Comparison of ENCODE assay signal across 12 cellular contexts in genomic region chr1:114347431-114348209, GRCh38.
"Had no signal": no experiment of that assay in that cellular context is flagged by ENCODE, and none has a peak within 500 bp of the region (broad histone marks: within the 10 kb centered on the region; RNA-seq: fewer than 3 reads in every experiment).

No MANE protein-coding gene starts in this region.

- DNase-seq: activated naive CD4-positive, alpha-beta T cell treated with Interleukin-2 at 50 U/mL for 16 hours; colonic mucosa; effector CD4-positive, alpha-beta T cell; foreskin keratinocyte; lower lobe of right lung; midbrain; stimulated activated CD4-positive, alpha-beta T cell treated with anti-CD3 and anti-CD28 coated beads, Interleukin-4, amount 100 ng/mL, for 1 hour; stimulated activated naive CD4-positive, alpha-beta T cell; T-helper 9 cell; trophoblast cell had no signal

- H3K9me3 Mint-ChIP-seq: activated T-helper 17 cell treated with anti-CD3 and anti-CD28 coated beads, Interleukin-2, amount 50 U/mL, for 72 hours had no signal

- H3K27ac Mint-ChIP-seq: activated T-helper 17 cell treated with anti-CD3 and anti-CD28 coated beads, Interleukin-2, amount 50 U/mL, for 72 hours had no signal

- H3K27ac ChIP-seq: colonic mucosa, foreskin keratinocyte, parathyroid adenoma had no signal

- H3K27me3 Mint-ChIP-seq: activated T-helper 17 cell treated with anti-CD3 and anti-CD28 coated beads, Interleukin-2, amount 50 U/mL, for 72 hours had no signal

- H3K4me1 ChIP-seq: colonic mucosa, foreskin keratinocyte, parathyroid adenoma had no signal

- H3K27me3 ChIP-seq: colonic mucosa, foreskin keratinocyte had no signal

- H3K36me3 ChIP-seq: colonic mucosa, lower lobe of right lung had no signal

- H3K79me2 ChIP-seq: parathyroid adenoma had no signal

- H3K9me3 ChIP-seq: colonic mucosa, lower lobe of right lung had no signal

- H3K9ac ChIP-seq: parathyroid adenoma had no signal
